Comparison of ENCODE assay signal across 8 cellular contexts in genomic region chr12:40225984-40226602, GRCh38. TPM values are rescaled to one million over a fixed set of nuclear protein-coding genes. Genes with fewer than 3 reads are reported as not detected.
A peak's percentile ranks its signal among the peaks of the same experiment; 100 is the strongest.
DNase-seq lines count a peak whose midpoint lies in the region; ATAC-seq and TF ChIP-seq lines count a peak whose summit lies in the region.

No MANE protein-coding gene starts in this region.

- intact Hi-C loops in Caco-2 (cut with micrococcal nuclease; ENCODE audit: unreplicated experiment): no loop called here

- ATAC-seq in HG03159 (IDR thresholded peaks at IDR 0.05; ENCODE audit: unreplicated experiment): peak; percentile 71
- ATAC-seq in stimulated activated memory B cell treated with anti-CD40 and anti-IgM and Interleukin-4, amounts not matched to agents 10 μg/mL and 1 μg/mL and 100 μg/mL, for 72 hours: peak; percentile 75

- POLR2A ChIA-PET in Caco-2 (lab: Charles Lee): no interaction called here

- CTCF ChIA-PET in Caco-2 (lab: Charles Lee): no interaction called here

- H3K9me3 Mint-ChIP-seq in activated naive CD8-positive, alpha-beta T cell (ENCODE audit: low read depth): no peaks in the 10 kb centered on the region
- no peaks in the 10 kb centered on the region for H3K9me3 Mint-ChIP-seq in activated naive CD8-positive, alpha-beta T cell treated with anti-CD3 and anti-CD28 coated beads for 36 hours
- peaks cover 2% of the 10 kb centered on the region for H3K9me3 Mint-ChIP-seq in stimulated activated memory B cell treated with anti-CD40 and anti-IgM and Interleukin-4, amounts not matched to agents 10 μg/mL and 1 μg/mL and 100 μg/mL, for 72 hours
- H3K9me3 Mint-ChIP-seq in Caco-2 (ENCODE audit: unreplicated experiment): no peaks in the 10 kb centered on the region

- H3K4me1 ChIP-seq in Caco-2: no peaks in the 10 kb centered on the region; the same call in 1 of the 2 replicates

- 0 out of 2 replicates have a peak, but pooled peaks cover 4% of the 10 kb centered on the region for H3K9me3 ChIP-seq in Caco-2

- BruUV-seq in Caco-2 (replicated peaks; lab: Mats Ljungman, UMichigan): no TSS peak

- peaks cover 15% of the 10 kb centered on the region for H3K4me1 Mint-ChIP-seq in activated naive CD8-positive, alpha-beta T cell (ENCODE audit: low read depth)
- peaks cover 5% of the 10 kb centered on the region for H3K4me1 Mint-ChIP-seq in activated naive CD8-positive, alpha-beta T cell treated with anti-CD3 and anti-CD28 coated beads for 36 hours
- H3K4me1 Mint-ChIP-seq in stimulated activated memory B cell treated with anti-CD40 and anti-IgM and Interleukin-4, amounts not matched to agents 10 μg/mL and 1 μg/mL and 100 μg/mL, for 72 hours: peaks cover 71% of the 10 kb centered on the region
- H3K4me1 Mint-ChIP-seq in Caco-2 (ENCODE audit: low read depth, unreplicated experiment): no peaks in the 10 kb centered on the region

- H3K4me3 Mint-ChIP-seq in activated naive CD8-positive, alpha-beta T cell: peak overlapping the region; percentile 73
- H3K4me3 Mint-ChIP-seq in activated naive CD8-positive, alpha-beta T cell treated with anti-CD3 and anti-CD28 coated beads for 36 hours: no peak overlapping the region
- H3K4me3 Mint-ChIP-seq in stimulated activated memory B cell treated with anti-CD40 and anti-IgM and Interleukin-4, amounts not matched to agents 10 μg/mL and 1 μg/mL and 100 μg/mL, for 72 hours: peak overlapping the region; percentile 91
- no peak overlapping the region for H3K4me3 Mint-ChIP-seq in Caco-2 (ENCODE audit: unreplicated experiment)

- no peak overlapping the region for H3K4me3 ChIP-seq in Caco-2 (ENCODE audit: low read depth, low read length)

- no peaks in the 10 kb centered on the region for H3K36me3 Mint-ChIP-seq in activated naive CD8-positive, alpha-beta T cell
- H3K36me3 Mint-ChIP-seq in activated naive CD8-positive, alpha-beta T cell treated with anti-CD3 and anti-CD28 coated beads for 36 hours: no peaks in the 10 kb centered on the region
- peaks cover 28% of the 10 kb centered on the region for H3K36me3 Mint-ChIP-seq in stimulated activated memory B cell treated with anti-CD40 and anti-IgM and Interleukin-4, amounts not matched to agents 10 μg/mL and 1 μg/mL and 100 μg/mL, for 72 hours
- H3K36me3 Mint-ChIP-seq in Caco-2 (ENCODE audit: insufficient read depth, unreplicated experiment): no peaks in the 10 kb centered on the region

- no peak for DNase-seq in activated naive CD8-positive, alpha-beta T cell treated with anti-CD3 and anti-CD28 coated beads for 36 hours
- no peak for DNase-seq in caudate nucleus (lab: John Stamatoyannopoulos, UW)
- no peak for DNase-seq in NCI-H1930 (lab: John Stamatoyannopoulos, UW)
- DNase-seq in effector CD8-positive, alpha-beta T cell (lab: John Stamatoyannopoulos, UW): no peak
- DNase-seq in Caco-2: no peak

- no peak overlapping the region for H3K27ac Mint-ChIP-seq in activated naive CD8-positive, alpha-beta T cell
- H3K27ac Mint-ChIP-seq in activated naive CD8-positive, alpha-beta T cell treated with anti-CD3 and anti-CD28 coated beads for 36 hours: no peak overlapping the region
- peak overlapping the region; percentile 97 for H3K27ac Mint-ChIP-seq in stimulated activated memory B cell treated with anti-CD40 and anti-IgM and Interleukin-4, amounts not matched to agents 10 μg/mL and 1 μg/mL and 100 μg/mL, for 72 hours
- no peak overlapping the region for H3K27ac Mint-ChIP-seq in Caco-2 (ENCODE audit: unreplicated experiment)

- H3K27me3 ChIP-seq in Caco-2 (replicated peaks; ENCODE audit: control insufficient read depth, insufficient read depth, low read length): peaks cover 5% of the 10 kb centered on the region

- H3K36me3 ChIP-seq in Caco-2 (ENCODE audit: control insufficient read depth, insufficient read depth, low read length): no peaks in the 10 kb centered on the region

- peaks cover 33% of the 10 kb centered on the region for H3K27me3 Mint-ChIP-seq in activated naive CD8-positive, alpha-beta T cell
- peaks cover 53% of the 10 kb centered on the region for H3K27me3 Mint-ChIP-seq in activated naive CD8-positive, alpha-beta T cell treated with anti-CD3 and anti-CD28 coated beads for 36 hours
- H3K27me3 Mint-ChIP-seq in stimulated activated memory B cell treated with anti-CD40 and anti-IgM and Interleukin-4, amounts not matched to agents 10 μg/mL and 1 μg/mL and 100 μg/mL, for 72 hours: no peaks in the 10 kb centered on the region
- H3K27me3 Mint-ChIP-seq in Caco-2 (ENCODE audit: insufficient read depth, unreplicated experiment): peaks cover 29% of the 10 kb centered on the region

- no peak for TF ChIP-seq CTCF in Caco-2 (IDR thresholded peaks at IDR 0.05; ENCODE audit: insufficient read depth in 1 of 2, low read depth in 1 of 2, low read length in 1 of 2, severe bottlenecking in 1 of 2, unreplicated experiment in 1 of 2)

- peak overlapping the region; percentile 90 for H3K27ac ChIP-seq in caudate nucleus (ENCODE audit: low read depth, low read length)

RNA-seq across cellular contexts. Expression of gene LRRK2, which starts 1.3 kb away (rescaled TPM):
- total RNA-seq in activated naive CD8-positive, alpha-beta T cell treated with anti-CD3 and anti-CD28 coated beads for 36 hours: under 1 TPM; 0.21 to 0.80 TPM
- total RNA-seq in Caco-2 (2022): 0.11 and 0.21 TPM in 2 replicates

Comparison
In these comparisons a context has a peak if more than half of its experiments do, and no peak if none do; other contexts are left out.
1. H3K4me3 Mint-ChIP-seq: peak in activated naive CD8-positive, alpha-beta T cell (single experiment) and stimulated activated memory B cell treated with anti-CD40 and anti-IgM and Interleukin-4, amounts not matched to agents 10 μg/mL and 1 μg/mL and 100 μg/mL, for 72 hours (single experiment); none in activated naive CD8-positive, alpha-beta T cell treated with anti-CD3 and anti-CD28 coated beads for 36 hours (single experiment) and Caco-2 (single experiment).